13 cellular contexts compared by ENCODE assay signal in genomic region chr1:12059722-12060464, GRCh38. TPM values are rescaled to one million over a fixed set of nuclear protein-coding genes. Genes with fewer than 3 reads are reported as not detected.
DNase-seq lines count a peak whose midpoint lies in the region; ATAC-seq and TF ChIP-seq lines count a peak whose summit lies in the region.
"Had no signal": no experiment of that assay in that cellular context is flagged by ENCODE, and none has a peak within 500 bp of the region (broad histone marks: within the 10 kb centered on the region; RNA-seq: fewer than 3 reads in every experiment).

No MANE protein-coding gene starts in this region.

- no peaks in the 10 kb centered on the region for H3K36me3 ChIP-seq in BLaER1
- H3K36me3 ChIP-seq: WERI-Rb-1 had no signal

- peaks cover 6% of the 10 kb centered on the region for H3K27me3 Mint-ChIP-seq in activated naive CD8-positive, alpha-beta T cell

- no peak overlapping the region for H3K4me3 ChIP-seq in BLaER1
- H3K4me3 ChIP-seq: hepatocyte had no signal

- no peaks in the 10 kb centered on the region for H3K9me3 Mint-ChIP-seq in activated naive CD8-positive, alpha-beta T cell (ENCODE audit: low read depth)

- peaks cover 35% of the 10 kb centered on the region for H3K4me1 Mint-ChIP-seq in activated naive CD8-positive, alpha-beta T cell (ENCODE audit: low read depth)

- peak; percentile 31 for ATAC-seq in HG03354 (IDR thresholded peaks at IDR 0.05; ENCODE audit: poor library complexity, severe bottlenecking, unreplicated experiment)
- no peak for ATAC-seq in HG02970 (IDR thresholded peaks at IDR 0.05; ENCODE audit: low FRiP score, unreplicated experiment)
- ATAC-seq: left cardiac atrium had no signal

- H3K4me3 Mint-ChIP-seq in activated naive CD8-positive, alpha-beta T cell = peak overlapping the region; percentile 40

- H3K27ac ChIP-seq in BLaER1 = no peak overlapping the region
- H3K27ac ChIP-seq: hepatocyte, WERI-Rb-1 had no signal

- DNase-seq in ureter (ENCODE audit: low spot score) (no peak), HPDE6-E6E7 (ENCODE audit: extremely low spot score) (no peak)
- DNase-seq: central memory CD4-positive, alpha-beta T cell; erythroblast; left cardiac atrium; NCI-H2081; WERI-Rb-1 had no signal

- no peaks in the 10 kb centered on the region for H3K36me3 Mint-ChIP-seq in activated naive CD8-positive, alpha-beta T cell

- H3K9me3 ChIP-seq in BLaER1 = peaks cover 9% of the 10 kb centered on the region; the same call in 1 of the 2 replicates

- no peaks in the 10 kb centered on the region for H3K27me3 ChIP-seq in BLaER1

- peak; percentile 16; the same call in 2 of the 3 replicates for TF ChIP-seq CTCF in GM12872 (IDR thresholded peaks at IDR 0.05; ENCODE audit: insufficient read depth, low read depth, low read length)

- no peaks in the 10 kb centered on the region for H4K20me1 ChIP-seq in BLaER1

- no peak overlapping the region for H3K9ac ChIP-seq in BLaER1

- no peak overlapping the region for H3K27ac Mint-ChIP-seq in activated naive CD8-positive, alpha-beta T cell

- H3K4me2 ChIP-seq in BLaER1 = peak overlapping the region; percentile 44
- H3K4me2 ChIP-seq: hepatocyte had no signal

- H3K4me1 ChIP-seq in BLaER1 = peaks cover 41% of the 10 kb centered on the region

RNA-seq across cellular contexts. Expression of gene TNFRSF8, which starts 3.2 kb away (rescaled TPM):
- 0.36 TPM for total RNA-seq in ureter
- total RNA-seq: hepatocyte had no signal

RNA-seq across cellular contexts. Expression of gene MIIP, which starts 40.6 kb away (rescaled TPM):
- total RNA-seq in ureter = 28.0 TPM
